10 cellular contexts compared by ENCODE assay signal in the genomic region with DNA sequence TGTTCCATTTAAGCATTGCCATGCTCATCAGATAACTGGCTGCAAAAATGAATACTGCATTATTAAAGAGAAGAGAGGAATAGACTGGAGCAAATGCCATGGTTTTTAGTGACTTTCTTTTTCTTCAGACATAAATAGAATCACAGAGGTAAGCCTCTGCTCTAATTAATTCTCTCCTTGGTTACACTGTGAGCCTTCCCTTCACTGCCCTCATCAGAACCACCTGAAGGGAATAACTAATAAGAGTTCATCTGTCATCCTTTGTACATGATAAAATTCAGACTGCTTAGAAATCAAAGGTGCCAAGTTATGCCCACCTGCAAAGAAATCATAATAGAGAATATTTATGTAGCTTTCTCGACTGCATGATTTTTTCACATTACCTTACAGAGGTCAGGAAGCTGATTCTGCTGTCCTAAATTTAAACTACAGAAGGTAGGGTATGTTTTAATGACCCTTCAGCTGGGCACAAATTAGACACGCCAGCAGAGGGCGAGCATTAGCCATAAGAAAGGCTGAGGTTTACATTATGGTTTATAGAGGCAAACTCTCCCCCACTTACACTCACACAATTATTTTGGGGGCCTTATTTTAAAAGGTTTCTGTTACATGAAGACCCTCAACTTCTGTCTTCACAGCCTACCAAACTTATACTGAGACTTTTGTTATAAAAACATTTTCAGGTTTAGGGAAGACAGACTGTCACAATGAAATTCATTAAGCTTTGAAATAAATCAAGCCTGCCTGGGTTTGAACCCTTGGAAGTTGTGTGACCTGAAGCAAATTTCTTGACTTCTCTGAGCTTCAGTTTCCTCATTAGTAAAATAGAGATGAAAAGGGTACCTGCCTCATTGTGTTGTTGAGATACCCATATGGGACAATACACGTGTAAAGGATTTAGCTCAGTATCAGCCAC. TPM values are rescaled to one million over a fixed set of nuclear protein-coding genes. Genes with fewer than 3 reads are reported as not detected.
DNase-seq lines count a peak whose midpoint lies in the region; ATAC-seq lines count a peak whose summit lies in the region.
"Had no signal": no experiment of that assay in that cellular context is flagged by ENCODE, and none has a peak within 500 bp of the region (broad histone marks: within the 10 kb centered on the region; RNA-seq: fewer than 3 reads in every experiment).

No MANE protein-coding gene starts in this region.

- no peak overlapping the region for H3K4me3 Mint-ChIP-seq in activated naive CD8-positive, alpha-beta T cell treated with anti-CD3 and anti-CD28 coated beads for 36 hours
- H3K4me3 Mint-ChIP-seq: stimulated activated naive CD8-positive, alpha-beta T cell treated with anti-CD3 and anti-CD28 coated beads, Interleukin-15, Interleukin-2, amounts not matched to agents 100 ng/mL and 50 ng/mL, for 24 hours had no signal

- intact Hi-C loops in aorta (cut with DNase I), result loop anchor here in 1 of 2 donors (10.0 kb wide), 1 partner anchor 148 kb away; no protein-coding TSS in a partner anchor

- H3K27me3 ChIP-seq in aorta (ENCODE audit: control insufficient read depth in 1 of 2, insufficient read depth in 2 of 2, low read length in 1 of 2), result no peaks in the 10 kb centered on the region

- H3K27me3 Mint-ChIP-seq in activated naive CD8-positive, alpha-beta T cell treated with anti-CD3 and anti-CD28 coated beads for 36 hours, result peaks cover 12% of the 10 kb centered on the region
- H3K27me3 Mint-ChIP-seq: stimulated activated naive CD8-positive, alpha-beta T cell treated with anti-CD3 and anti-CD28 coated beads, Interleukin-15, Interleukin-2, amounts not matched to agents 100 ng/mL and 50 ng/mL, for 24 hours had no signal

- H3K36me3 Mint-ChIP-seq in activated naive CD8-positive, alpha-beta T cell treated with anti-CD3 and anti-CD28 coated beads for 36 hours, result no peaks in the 10 kb centered on the region

- DNase-seq in DMS 273 (lab: John Stamatoyannopoulos, UW; ENCODE audit: unreplicated experiment), result peak; percentile 35
- DNase-seq in DMS 273 treated with DMSO at 0.1 percent for 48 hours (lab: John Stamatoyannopoulos, UW), result no peak
- peak; percentile 28 to 72 for DNase-seq in Kasumi-1 (lab: John Stamatoyannopoulos, UW)
- DNase-seq in activated naive CD8-positive, alpha-beta T cell treated with anti-CD3 and anti-CD28 coated beads for 36 hours, result peak; percentile 8
- DNase-seq in left lobe of liver (ENCODE audit: low spot score), result no peak
- peak; percentile 33 to 70 for DNase-seq in aorta
- no peak for DNase-seq in GF-D8 (lab: John Stamatoyannopoulos, UW)
- DNase-seq in 8988T, result no peak

- H3K36me3 ChIP-seq in aorta (ENCODE audit: control insufficient read depth in 1 of 2, insufficient read depth in 2 of 2, low read length in 1 of 2), result no peaks in the 10 kb centered on the region

- no peaks in the 10 kb centered on the region for H3K9me3 Mint-ChIP-seq in activated naive CD8-positive, alpha-beta T cell treated with anti-CD3 and anti-CD28 coated beads for 36 hours
- H3K9me3 Mint-ChIP-seq: stimulated activated naive CD8-positive, alpha-beta T cell treated with anti-CD3 and anti-CD28 coated beads, Interleukin-15, Interleukin-2, amounts not matched to agents 100 ng/mL and 50 ng/mL, for 24 hours had no signal

- H3K27ac Mint-ChIP-seq in activated naive CD8-positive, alpha-beta T cell treated with anti-CD3 and anti-CD28 coated beads for 36 hours, result no peak overlapping the region
- H3K27ac Mint-ChIP-seq: stimulated activated naive CD8-positive, alpha-beta T cell treated with anti-CD3 and anti-CD28 coated beads, Interleukin-15, Interleukin-2, amounts not matched to agents 100 ng/mL and 50 ng/mL, for 24 hours had no signal

- ATAC-seq in left lobe of liver (peak; percentile 74), aorta (ENCODE audit: low FRiP score) (no peak)

- H3K4me3 ChIP-seq in aorta (ENCODE audit: low read length in 2 of 2), result no peak overlapping the region

- 35 to 42% methylated on average over 4 of the region's 4 CpGs for WGBS in aorta, 2 donors

- no peaks in the 10 kb centered on the region for H3K4me1 Mint-ChIP-seq in activated naive CD8-positive, alpha-beta T cell treated with anti-CD3 and anti-CD28 coated beads for 36 hours

- H3K27ac ChIP-seq in aorta (ENCODE audit: low read depth in 1 of 2, low read length in 2 of 2), result no peak overlapping the region

- H3K4me1 ChIP-seq in aorta (ENCODE audit: control insufficient read depth in 1 of 2, insufficient read depth in 2 of 2, low read length in 2 of 2), result no peaks in the 10 kb centered on the region

- H3K9me3 ChIP-seq in aorta (ENCODE audit: control insufficient read depth, low read length), result no peaks in the 10 kb centered on the region

RNA-seq across cellular contexts. Expression of a gene that starts 15.3 kb away (rescaled TPM):
- total RNA-seq in activated naive CD8-positive, alpha-beta T cell treated with anti-CD3 and anti-CD28 coated beads for 36 hours, result not detected
- total RNA-seq in left lobe of liver, result not detected
- 1 to 10 TPM; 2.1 to 2.8 TPM for total RNA-seq in aorta
- polyA plus RNA-seq in aorta, result under 1 TPM; under 0.01 to 0.18 TPM
- total RNA-seq: RPMI7951 had no signal

Comparison
In these comparisons a context has a peak if more than half of its experiments do, and no peak if none do; other contexts are left out.
1. DNase-seq: peak in DMS 273 (single experiment), Kasumi-1 (2 of 2), activated naive CD8-positive, alpha-beta T cell treated with anti-CD3 and anti-CD28 coated beads for 36 hours (single experiment) and aorta (2 of 2); none in DMS 273 treated with DMSO at 0.1 percent for 48 hours (single experiment), left lobe of liver (single experiment), GF-D8 (single experiment) and 8988T (single experiment).